ENCODE assay signal across 8 cellular contexts in the genomic region with DNA sequence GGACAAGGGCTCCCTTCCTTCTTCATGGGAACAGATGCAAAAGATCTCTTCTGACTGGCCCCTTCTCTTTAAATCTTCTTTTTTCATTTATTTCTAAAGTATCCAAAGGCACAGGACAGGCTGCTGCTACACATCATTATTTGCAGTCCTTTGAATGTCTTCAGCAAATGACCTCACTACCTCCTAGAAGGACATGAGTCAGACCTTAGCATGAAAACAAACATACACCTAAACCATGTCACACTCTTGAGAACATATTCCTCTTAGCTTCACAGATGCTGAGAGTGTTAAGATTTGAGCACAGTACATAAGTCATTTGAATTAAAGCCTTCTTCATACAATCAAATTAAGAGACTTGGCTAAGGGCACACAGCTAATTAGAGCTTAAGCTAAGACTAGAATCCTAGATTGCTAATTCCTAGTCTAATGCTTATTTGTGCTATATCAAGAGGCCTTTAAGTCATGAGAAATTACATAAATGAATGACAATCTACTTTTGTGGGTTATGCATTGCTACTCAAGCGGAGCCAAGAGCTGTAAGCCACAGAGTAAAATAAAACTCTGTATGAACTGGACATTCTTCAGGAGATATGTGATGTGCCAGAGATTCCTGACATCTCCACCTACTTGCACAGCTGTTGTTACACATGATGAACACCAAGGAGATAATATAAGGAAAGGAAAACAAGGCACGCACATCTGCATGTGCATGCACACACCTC.
A peak's percentile ranks its signal among the peaks of the same experiment; 100 is the strongest.
DNase-seq lines count a peak whose midpoint lies in the region; ATAC-seq and TF ChIP-seq lines count a peak whose summit lies in the region.

No MANE protein-coding gene starts in this region.

- intact Hi-C loops in activated CD4-positive, alpha-beta memory T cell treated with anti-CD3 and anti-CD28 coated beads for 36 hours (cut with micrococcal nuclease), result loop anchor here (10.0 kb wide), 1 partner anchor 264 kb away; the partner anchor contains the start of gene RPL37

- no peaks in the 10 kb centered on the region for H3K36me3 Mint-ChIP-seq in nephron (ENCODE audit: low read depth)
- no peaks in the 10 kb centered on the region for H3K36me3 Mint-ChIP-seq in activated CD4-positive, alpha-beta memory T cell treated with anti-CD3 and anti-CD28 coated beads for 36 hours
- H3K36me3 Mint-ChIP-seq in T-helper 2 cell treated with Interferon-gamma antibody and Interleukin-4, amounts not matched to agents 5 μg/mL and 100 μg/mL, for 36 hours (ENCODE audit: low read depth), result peaks cover 4% of the 10 kb centered on the region

- no peak for TF ChIP-seq CTCF in nephron (IDR thresholded peaks at IDR 0.05; ENCODE audit: unreplicated experiment in 3 of 3)

- DNase-seq in RKO (ENCODE audit: low spot score) (peak; percentile 23), HuH-7.5 (ENCODE audit: low spot score) (no peak)
- no peak for DNase-seq in activated CD4-positive, alpha-beta memory T cell treated with anti-CD3 and anti-CD28 coated beads for 36 hours
- no peak for DNase-seq in activated CD4-positive, alpha-beta T cell treated with anti-CD3 and anti-CD28 coated beads for 48 hours
- DNase-seq in T-helper 2 cell treated with Interferon-gamma antibody and Interleukin-4, amounts not matched to agents 5 μg/mL and 100 μg/mL, for 36 hours (ENCODE audit: low spot score), result no peak

- H3K9me3 Mint-ChIP-seq in nephron, result peaks cover 5% of the 10 kb centered on the region
- H3K9me3 Mint-ChIP-seq in activated CD4-positive, alpha-beta memory T cell treated with anti-CD3 and anti-CD28 coated beads for 36 hours, result no peaks in the 10 kb centered on the region
- peaks cover 9% of the 10 kb centered on the region for H3K9me3 Mint-ChIP-seq in T-helper 2 cell treated with Interferon-gamma antibody and Interleukin-4, amounts not matched to agents 5 μg/mL and 100 μg/mL, for 36 hours

- peaks cover 20% of the 10 kb centered on the region for H3K4me1 Mint-ChIP-seq in nephron
- peaks cover 15% of the 10 kb centered on the region for H3K4me1 Mint-ChIP-seq in activated CD4-positive, alpha-beta memory T cell treated with anti-CD3 and anti-CD28 coated beads for 36 hours (ENCODE audit: low read depth)
- H3K4me1 Mint-ChIP-seq in T-helper 2 cell treated with Interferon-gamma antibody and Interleukin-4, amounts not matched to agents 5 μg/mL and 100 μg/mL, for 36 hours (ENCODE audit: low read depth), result peaks cover 16% of the 10 kb centered on the region

- peak; percentile 91 for ATAC-seq in GM18519 (IDR thresholded peaks at IDR 0.05; ENCODE audit: low FRiP score, unreplicated experiment)
- peak; percentile 55 for ATAC-seq in HG02571 (IDR thresholded peaks at IDR 0.05; ENCODE audit: unreplicated experiment)

- POLR2A ChIA-PET in activated CD4-positive, alpha-beta memory T cell treated with anti-CD3 and anti-CD28 coated beads for 36 hours (lab: Charles Lee), result interaction anchor here (0.9 kb wide), 1 partner anchor 8 kb away, joined by 3 read pairs; no protein-coding TSS in a partner anchor

- CTCF ChIA-PET in activated CD4-positive, alpha-beta memory T cell treated with anti-CD3 and anti-CD28 coated beads for 36 hours (lab: Charles Lee), result no interaction called here

- H3K27me3 Mint-ChIP-seq in nephron (ENCODE audit: low read depth), result no peaks in the 10 kb centered on the region
- H3K27me3 Mint-ChIP-seq in activated CD4-positive, alpha-beta memory T cell treated with anti-CD3 and anti-CD28 coated beads for 36 hours, result no peaks in the 10 kb centered on the region
- H3K27me3 Mint-ChIP-seq in T-helper 2 cell treated with Interferon-gamma antibody and Interleukin-4, amounts not matched to agents 5 μg/mL and 100 μg/mL, for 36 hours (ENCODE audit: low read depth), result no peaks in the 10 kb centered on the region

- peak overlapping the region; percentile 11 to 55 (median 39) for H3K27ac Mint-ChIP-seq in nephron
- no peak overlapping the region for H3K27ac Mint-ChIP-seq in activated CD4-positive, alpha-beta memory T cell treated with anti-CD3 and anti-CD28 coated beads for 36 hours
- no peak overlapping the region for H3K27ac Mint-ChIP-seq in T-helper 2 cell treated with Interferon-gamma antibody and Interleukin-4, amounts not matched to agents 5 μg/mL and 100 μg/mL, for 36 hours

- H3K4me3 Mint-ChIP-seq in nephron, result no peak overlapping the region
- H3K4me3 Mint-ChIP-seq in activated CD4-positive, alpha-beta memory T cell treated with anti-CD3 and anti-CD28 coated beads for 36 hours, result no peak overlapping the region
- H3K4me3 Mint-ChIP-seq in T-helper 2 cell treated with Interferon-gamma antibody and Interleukin-4, amounts not matched to agents 5 μg/mL and 100 μg/mL, for 36 hours, result no peak overlapping the region

Comparison
In these comparisons a context has a peak if more than half of its experiments do, and no peak if none do; other contexts are left out.
1. H3K27ac Mint-ChIP-seq: peak in nephron (3 of 3); none in activated CD4-positive, alpha-beta memory T cell treated with anti-CD3 and anti-CD28 coated beads for 36 hours (single experiment) and T-helper 2 cell treated with Interferon-gamma antibody and Interleukin-4, amounts not matched to agents 5 μg/mL and 100 μg/mL, for 36 hours (single experiment).